12 cellular contexts compared by ENCODE assay signal in genomic region chr13:73776137-73776785, GRCh38.
"Had no signal": no experiment of that assay in that cellular context is flagged by ENCODE, and none has a peak within 500 bp of the region (broad histone marks: within the 10 kb centered on the region; RNA-seq: fewer than 3 reads in every experiment).

No MANE protein-coding gene starts in this region.

- H3K27ac ChIP-seq: ovary, tibial nerve, vagina had no signal

- H3K4me3 Mint-ChIP-seq: activated naive CD8-positive, alpha-beta T cell treated with anti-CD3 and anti-CD28 coated beads for 36 hours; neural crest cell; T-helper 2 cell treated with Interferon-gamma antibody and Interleukin-4, amounts not matched to agents 5 μg/mL and 100 μg/mL, for 36 hours had no signal

- H3K27ac Mint-ChIP-seq: activated naive CD8-positive, alpha-beta T cell treated with anti-CD3 and anti-CD28 coated beads for 36 hours; T-helper 2 cell treated with Interferon-gamma antibody and Interleukin-4, amounts not matched to agents 5 μg/mL and 100 μg/mL, for 36 hours had no signal

- H3K4me2 ChIP-seq: smooth muscle cell had no signal

- H3K27me3 ChIP-seq: ovary, tibial nerve, vagina had no signal

- H3K27me3 Mint-ChIP-seq: activated naive CD8-positive, alpha-beta T cell treated with anti-CD3 and anti-CD28 coated beads for 36 hours had no signal

- ATAC-seq: left colon had no signal

- DNase-seq: activated CD4-positive, alpha-beta T cell treated with anti-CD3 and anti-CD28 coated beads, Interleukin-2, amount 50 U/mL, for 4 hours; activated gamma-delta T cell treated with Interleukin-2 at 50 U/mL for 16 hours; activated naive CD8-positive, alpha-beta T cell treated with anti-CD3 and anti-CD28 coated beads for 36 hours; activated T-cell treated with anti-CD3 and anti-CD28 coated beads, Interleukin-2, amount 50 U/mL, for 1 hour; left colon; mammary epithelial cell; ovary had no signal

- H3K4me1 Mint-ChIP-seq: neural crest cell had no signal

- H3K9me3 ChIP-seq: ovary, tibial nerve, vagina had no signal

- H3K4me1 ChIP-seq: tibial nerve, vagina had no signal

- H3K4me3 ChIP-seq: ovary, smooth muscle cell, tibial nerve, vagina had no signal

- H3K36me3 ChIP-seq: ovary, tibial nerve, vagina had no signal
